23 cellular contexts compared by ENCODE assay signal in genomic region chr15:39154776-39155175, GRCh38.
DNase-seq lines count a peak whose midpoint lies in the region; TF ChIP-seq lines count a peak whose summit lies in the region.
"Had no signal": no experiment of that assay in that cellular context is flagged by ENCODE, and none has a peak within 500 bp of the region (broad histone marks: within the 10 kb centered on the region; RNA-seq: fewer than 3 reads in every experiment).

No MANE protein-coding gene starts in this region.

- WGBS in mammary epithelial cell (ENCODE audit: low coverage, missing lambda C conversion rate) = 100% methylated on average over 4 of the region's 4 CpGs

- DNase-seq in EH (ENCODE audit: low read depth) (peak; percentile 73), adipocyte (ENCODE audit: low read depth) (no peak), COLO829 (ENCODE audit: low spot score) (no peak), amygdala (lab: John Stamatoyannopoulos, UW) (no peak), retina (no peak), mammary epithelial cell (no peak)
- DNase-seq: activated CD4-positive, alpha-beta T cell treated with anti-CD3 and anti-CD28 coated beads for 4 hours; activated CD8-positive, alpha-beta T cell treated with anti-CD3 and anti-CD28 coated beads, Interleukin-2, amount 10 ng/mL, durations not matched to agents 7 days and 5 days; activated naive CD4-positive, alpha-beta T cell treated with anti-CD3 and anti-CD28 coated beads for 36 hours; brain microvascular endothelial cell; DMS153; NCI-H1436; NCI-H345; NCI-H69; SIG-M5; stimulated activated CD8-positive, alpha-beta memory T cell treated with anti-CD3 and anti-CD28 coated beads, Interleukin-4, amount 100 ng/mL, for 48 hours had no signal

- H3K4me2 ChIP-seq in skeletal muscle satellite cell (ENCODE audit: low read length) = no peak overlapping the region
- no peak overlapping the region for H3K4me2 ChIP-seq in mammary epithelial cell (ENCODE audit: insufficient read depth, low read depth, low read length)
- H3K4me2 ChIP-seq: BLaER1 had no signal

- H3K27me3 ChIP-seq in adipocyte (replicated peaks; ENCODE audit: control insufficient read depth, insufficient read depth, low read length) (no peaks in the 10 kb centered on the region), mucosa of rectum (ENCODE audit: control insufficient read depth in 2 of 2, insufficient read depth in 2 of 2, low read length in 2 of 2) (no peaks in the 10 kb centered on the region), skeletal muscle satellite cell (ENCODE audit: control insufficient read depth, insufficient read depth, low read length) (no peaks in the 10 kb centered on the region), mammary epithelial cell (ENCODE audit: insufficient read depth, low read length) (no peaks in the 10 kb centered on the region)
- H3K27me3 ChIP-seq: BLaER1, brain microvascular endothelial cell had no signal

- H3K9me3 ChIP-seq in adipocyte (ENCODE audit: control insufficient read depth, low read length) = no peaks in the 10 kb centered on the region
- H3K9me3 ChIP-seq in mucosa of rectum (ENCODE audit: control insufficient read depth in 2 of 2, low read length in 2 of 2) = no peaks in the 10 kb centered on the region
- H3K9me3 ChIP-seq in skeletal muscle satellite cell (replicated peaks; ENCODE audit: low read length) = no peaks in the 10 kb centered on the region
- no peaks in the 10 kb centered on the region for H3K9me3 ChIP-seq in mammary epithelial cell (replicated peaks; ENCODE audit: insufficient read depth, low read length)
- H3K9me3 ChIP-seq: BLaER1, HAP-1, neutrophil had no signal

- CTCF ChIA-PET in mammary epithelial cell (lab: Charles Lee; ENCODE audit: low non-redundant PET) = interaction anchor here (0.5 to 0.6 kb wide), 2 partner anchors 75 to 161 kb away, joined by 3 to 5 read pairs; no protein-coding TSS in a partner anchor

- no peak for TF ChIP-seq CTCF in mammary epithelial cell (conservative IDR thresholded peaks at IDR 0.05 in 1 of 2, IDR thresholded peaks at IDR 0.05 in 1 of 2; ENCODE audit: extremely low read depth in 1 of 2, insufficient read depth in 1 of 2, low read depth in 1 of 2, low read length in 2 of 2)

- H3K4me3 ChIP-seq in adipocyte (ENCODE audit: low read length) = peak overlapping the region; percentile 19
- no peak overlapping the region for H3K4me3 ChIP-seq in mucosa of rectum (ENCODE audit: low read length in 2 of 2)
- no peak overlapping the region for H3K4me3 ChIP-seq in skeletal muscle satellite cell (ENCODE audit: low read length)
- H3K4me3 ChIP-seq in mammary epithelial cell (replicated peaks in 1 of 3; ENCODE audit: insufficient read depth in 1 of 3, low read depth in 2 of 3, low read length in 3 of 3) = no peak overlapping the region
- H3K4me3 ChIP-seq: BLaER1, HAP-1 had no signal

- dilution Hi-C loops in mammary epithelial cell (cut with HindIII; ENCODE audit: low sequenced_read_pairs) = no loop called here

- BruUV-seq in mammary epithelial cell (replicated peaks; lab: Mats Ljungman, UMichigan) = no TSS peak

- H3K4me1 ChIP-seq in adipocyte (ENCODE audit: control insufficient read depth, insufficient read depth, low read length) (peaks cover 66% of the 10 kb centered on the region), mucosa of rectum (ENCODE audit: control insufficient read depth in 2 of 2, insufficient read depth in 2 of 2, low read length in 2 of 2) (peaks cover 0 to 3% of the 10 kb centered on the region in 2 donors), skeletal muscle satellite cell (ENCODE audit: control insufficient read depth, insufficient read depth, low read length) (peaks cover 39% of the 10 kb centered on the region), mammary epithelial cell (ENCODE audit: insufficient read depth, low read length) (no peaks in the 10 kb centered on the region)
- H3K4me1 ChIP-seq: BLaER1 had no signal

- peak overlapping the region; percentile 81 for H3K9ac ChIP-seq in adipocyte (ENCODE audit: low read length)
- H3K9ac ChIP-seq in mucosa of rectum (ENCODE audit: low read depth in 1 of 2, low read length in 2 of 2) = no peak overlapping the region
- peak overlapping the region; percentile 38 for H3K9ac ChIP-seq in skeletal muscle satellite cell (ENCODE audit: low read depth, low read length)
- H3K9ac ChIP-seq in mammary epithelial cell (ENCODE audit: insufficient read depth, low read length) = no peak overlapping the region
- H3K9ac ChIP-seq: BLaER1 had no signal

- H3K79me2 ChIP-seq in mammary epithelial cell (ENCODE audit: insufficient read depth, low read length) = no peaks in the 10 kb centered on the region

- H2AFZ ChIP-seq in mammary epithelial cell (ENCODE audit: low read depth, low read length) = no peak overlapping the region

- in situ Hi-C loops in mammary epithelial cell (cut with MboI; ENCODE audit: low sequenced_read_pairs in 2 of 2) = loop anchor here in 1 of 2 donors (25.0 kb wide), 2 partner anchors 342 to 608 kb away; no protein-coding TSS in a partner anchor

- intact Hi-C loops in mammary epithelial cell (cut with micrococcal nuclease) = no loop called here

- H4K20me1 ChIP-seq in mammary epithelial cell (ENCODE audit: insufficient read depth, low read length) = no peaks in the 10 kb centered on the region
- H4K20me1 ChIP-seq: BLaER1 had no signal

- peak overlapping the region; percentile 9 to 32 for H3K27ac ChIP-seq in mucosa of rectum (ENCODE audit: low read depth in 2 of 2, low read length in 2 of 2)
- H3K27ac ChIP-seq in mammary epithelial cell (ENCODE audit: insufficient read depth, low read depth, low read length) = no peak overlapping the region
- H3K27ac ChIP-seq: BLaER1, brain microvascular endothelial cell, HL-60, neutrophil, VCaP had no signal

- H3K36me3 ChIP-seq in adipocyte (ENCODE audit: control insufficient read depth, insufficient read depth, low read length, severe bottlenecking) = no peaks in the 10 kb centered on the region
- no peaks in the 10 kb centered on the region for H3K36me3 ChIP-seq in mucosa of rectum (ENCODE audit: control insufficient read depth in 2 of 2, insufficient read depth in 2 of 2, low read length in 2 of 2)
- H3K36me3 ChIP-seq in skeletal muscle satellite cell (ENCODE audit: insufficient read depth, low read length) = no peaks in the 10 kb centered on the region
- no peaks in the 10 kb centered on the region for H3K36me3 ChIP-seq in mammary epithelial cell (ENCODE audit: insufficient read depth, low read length)
- H3K36me3 ChIP-seq: BLaER1, brain microvascular endothelial cell, HAP-1, neutrophil had no signal

Comparison
In these comparisons a context has a peak if more than half of its experiments do, and no peak if none do; other contexts are left out.
1. H3K9ac ChIP-seq: peak in adipocyte (single experiment) and skeletal muscle satellite cell (single experiment); none in mucosa of rectum (0 of 2) and mammary epithelial cell (single experiment).